Comparison of ENCODE assay signal across 30 cellular contexts in the genomic region with DNA sequence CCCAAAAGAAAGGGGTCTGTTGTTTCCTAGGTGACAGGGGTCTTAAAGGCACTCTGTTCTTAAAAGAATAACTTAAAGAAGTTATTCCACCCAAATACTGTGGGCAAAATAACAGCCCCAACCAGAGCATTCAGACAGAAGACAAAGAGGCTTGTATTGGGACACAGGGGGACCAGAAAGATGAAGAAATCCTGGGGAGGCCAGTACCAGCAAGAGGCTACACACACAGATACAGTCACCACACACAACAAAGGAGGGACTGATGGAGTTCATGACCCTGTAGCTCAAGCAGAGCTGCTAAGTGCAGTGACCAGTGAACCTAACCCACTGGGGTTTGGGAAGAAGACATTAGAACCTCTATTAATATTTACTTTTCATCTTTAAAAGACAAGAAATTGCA.
"Had no signal": no experiment of that assay in that cellular context is flagged by ENCODE, and none has a peak within 500 bp of the region (broad histone marks: within the 10 kb centered on the region; RNA-seq: fewer than 3 reads in every experiment).

No MANE protein-coding gene starts in this region.

- H3K27me3 Mint-ChIP-seq: memory B cell; naive thymus-derived CD4-positive, alpha-beta T cell; natural killer cell treated with Interleukin-12 subunit alpha and Interleukin-12 subunit beta and Interleukin-15 and Interleukin-18, amount 100 ng/mL, for 72 hours; progenitor cell of endocrine pancreas; stimulated activated naive B cell treated with anti-CD40 and anti-IgM and Interleukin-4, amounts not matched to agents 10 μg/mL and 1 μg/mL and 100 μg/mL, for 72 hours had no signal

- H3K4me2 ChIP-seq: hepatocyte had no signal

- FAIRE-seq: urothelium cell line had no signal

- H3K4me3 ChIP-seq: hepatocyte, left ventricle myocardium inferior, lung, mucosa of descending colon, skin epidermis, stomach, suprapubic skin, thoracic aorta, tibial artery, upper lobe of right lung had no signal

- H2AFZ ChIP-seq: hepatocyte, parathyroid adenoma had no signal

- ATAC-seq: mucosa of descending colon; naive thymus-derived CD4-positive, alpha-beta T cell; natural killer cell treated with Interleukin-12 subunit alpha and Interleukin-12 subunit beta and Interleukin-15 and Interleukin-18, amount 100 ng/mL, for 72 hours; right cardiac atrium; sciatic nerve; stimulated activated naive B cell treated with anti-CD40 and anti-IgM and Interleukin-4, amounts not matched to agents 10 μg/mL and 1 μg/mL and 100 μg/mL, for 72 hours; stimulated activated naive CD8-positive, alpha-beta T cell treated with anti-CD3 and anti-CD28 coated beads, Interleukin-15, Interleukin-2, amounts not matched to agents 100 U/mL and 50 U/mL, for 24 hours; upper lobe of right lung had no signal

- H3K9ac ChIP-seq: parathyroid adenoma had no signal

- DNase-seq: islet precursor cell; left ventricle myocardium inferior; midbrain; mucosa of descending colon; naive thymus-derived CD4-positive, alpha-beta T cell; occipital lobe; retina; right cardiac atrium; stimulated activated CD4-positive, alpha-beta T cell treated with anti-CD3 and anti-CD28 coated beads, Interleukin-12 subunit alpha, Interleukin-12 subunit beta, amount 100 ng/mL, for 4 hours; stimulated activated CD4-positive, alpha-beta T cell treated with anti-CD3 and anti-CD28 coated beads, Interleukin-15, amount 100 ng/mL, for 24 hours; stimulated activated CD4-positive, alpha-beta T cell treated with anti-CD3 and anti-CD28 coated beads, Interleukin-2, amount 100 ng/mL, for 24 hours; stimulated activated CD4-positive, alpha-beta T cell treated with anti-CD3 and anti-CD28 coated beads, Interleukin-4, amount 100 ng/mL, for 1 hour; stimulated activated naive B cell treated with anti-CD40 and anti-IgM and Interleukin-4, amounts not matched to agents 10 μg/mL and 1 μg/mL and 100 μg/mL, for 72 hours; stimulated activated naive CD8-positive, alpha-beta T cell treated with anti-CD3 and anti-CD28 coated beads, Interleukin-15, Interleukin-2, amounts not matched to agents 100 U/mL and 50 U/mL, for 24 hours; stomach; tibial artery; trophoblast cell; upper lobe of right lung had no signal

- H3K27ac ChIP-seq: hepatocyte, left ventricle myocardium inferior, neutrophil, parathyroid adenoma, skin epidermis, stomach, suprapubic skin, thoracic aorta, tibial artery, upper lobe of right lung had no signal

- H3K9me3 ChIP-seq: left ventricle myocardium inferior, mucosa of descending colon, neutrophil, stomach, suprapubic skin, thoracic aorta, tibial artery, upper lobe of right lung had no signal

- H3K4me1 ChIP-seq: parathyroid adenoma, stomach, suprapubic skin, tibial artery, upper lobe of right lung had no signal

- H3K27me3 ChIP-seq: hepatocyte, neutrophil, stomach, suprapubic skin, tibial artery, upper lobe of right lung had no signal

- H3K79me2 ChIP-seq: hepatocyte had no signal

- H3K36me3 ChIP-seq: suprapubic skin, thoracic aorta had no signal

- H3K9me3 Mint-ChIP-seq: memory B cell; naive thymus-derived CD4-positive, alpha-beta T cell; natural killer cell treated with Interleukin-12 subunit alpha and Interleukin-12 subunit beta and Interleukin-15 and Interleukin-18, amount 100 ng/mL, for 72 hours; stimulated activated naive B cell treated with anti-CD40 and anti-IgM and Interleukin-4, amounts not matched to agents 10 μg/mL and 1 μg/mL and 100 μg/mL, for 72 hours had no signal

- H3K27ac Mint-ChIP-seq: memory B cell; naive thymus-derived CD4-positive, alpha-beta T cell; natural killer cell treated with Interleukin-12 subunit alpha and Interleukin-12 subunit beta and Interleukin-15 and Interleukin-18, amount 100 ng/mL, for 72 hours; progenitor cell of endocrine pancreas; stimulated activated naive B cell treated with anti-CD40 and anti-IgM and Interleukin-4, amounts not matched to agents 10 μg/mL and 1 μg/mL and 100 μg/mL, for 72 hours had no signal

- H3K4me3 Mint-ChIP-seq: memory B cell; naive thymus-derived CD4-positive, alpha-beta T cell; natural killer cell treated with Interleukin-12 subunit alpha and Interleukin-12 subunit beta and Interleukin-15 and Interleukin-18, amount 100 ng/mL, for 72 hours; stimulated activated naive B cell treated with anti-CD40 and anti-IgM and Interleukin-4, amounts not matched to agents 10 μg/mL and 1 μg/mL and 100 μg/mL, for 72 hours had no signal
